In genomic region chr7:121178869-121179497, GRCh38 we compare ENCODE assay signal across 13 cellular contexts.
DNase-seq lines count a peak whose midpoint lies in the region; ATAC-seq and TF ChIP-seq lines count a peak whose summit lies in the region.
"Had no signal": no experiment of that assay in that cellular context is flagged by ENCODE, and none has a peak within 500 bp of the region (broad histone marks: within the 10 kb centered on the region; RNA-seq: fewer than 3 reads in every experiment).

No MANE protein-coding gene starts in this region.

- no peaks in the 10 kb centered on the region for H3K9me3 ChIP-seq in DND-41 (ENCODE audit: insufficient read depth, low read length, severe bottlenecking)
- H3K9me3 ChIP-seq in OCI-LY1 (ENCODE audit: low read length) = no peaks in the 10 kb centered on the region
- H3K9me3 ChIP-seq: prostate gland, upper lobe of right lung had no signal

- H3K4me2 ChIP-seq in DND-41 (ENCODE audit: insufficient read depth, low read length) = no peak overlapping the region
- H3K4me2 ChIP-seq in OCI-LY1 (ENCODE audit: low read length) = peak overlapping the region; percentile 62

- H3K4me1 ChIP-seq in DND-41 (ENCODE audit: insufficient read depth, low read length) (no peaks in the 10 kb centered on the region), OCI-LY1 (ENCODE audit: insufficient read depth, low read length, severe bottlenecking) (peaks cover 77% of the 10 kb centered on the region)
- H3K4me1 ChIP-seq: prostate gland, upper lobe of right lung had no signal

- H3K9ac ChIP-seq in DND-41 (ENCODE audit: low read depth, low read length) (no peak overlapping the region), OCI-LY1 (ENCODE audit: low read length) (peak overlapping the region; percentile 43)

- no peak overlapping the region for H3K27ac ChIP-seq in DND-41 (ENCODE audit: low read length)
- peak overlapping the region; percentile 89 for H3K27ac ChIP-seq in OCI-LY1 (ENCODE audit: low read depth, low read length, poor library complexity, severe bottlenecking)
- H3K27ac ChIP-seq: prostate gland, SK-N-MC, upper lobe of right lung had no signal

- H2AFZ ChIP-seq in DND-41 (ENCODE audit: low read depth, low read length) (peak overlapping the region; percentile 42; the same call in 1 of the 2 replicates), OCI-LY1 (ENCODE audit: low read length) (peak overlapping the region; percentile 26; the same call in 1 of the 2 replicates)

- H3F3A ChIP-seq in OCI-LY1 (ENCODE audit: insufficient read depth, low read length) = no peaks in the 10 kb centered on the region

- no peaks in the 10 kb centered on the region for H3K9me2 ChIP-seq in OCI-LY1 (ENCODE audit: low read depth, low read length)

- TF ChIP-seq CTCF in DND-41 (IDR thresholded peaks at IDR 0.05; ENCODE audit: borderline replicate concordance, extremely low read depth, low read length, poor library complexity, severe bottlenecking) (no peak), OCI-LY1 (IDR thresholded peaks at IDR 0.05; ENCODE audit: low read length) (no peak)

- H3K79me2 ChIP-seq in DND-41 (ENCODE audit: insufficient read depth, low read length) = no peaks in the 10 kb centered on the region
- H3K79me2 ChIP-seq in OCI-LY1 (ENCODE audit: insufficient read depth, low read length) = no peaks in the 10 kb centered on the region

- H3K4me3 ChIP-seq in DND-41 (ENCODE audit: low read depth in 1 of 2, low read length in 2 of 2) (no peak overlapping the region), OCI-LY1 (ENCODE audit: low read depth, low read length, poor library complexity, severe bottlenecking) (peak overlapping the region; percentile 26)
- H3K4me3 ChIP-seq: prostate gland, SK-N-MC, upper lobe of right lung had no signal

- no peaks in the 10 kb centered on the region for H3K36me3 ChIP-seq in DND-41 (ENCODE audit: insufficient read depth, low read length)
- H3K36me3 ChIP-seq in OCI-LY1 (ENCODE audit: insufficient read depth, low read length) = no peaks in the 10 kb centered on the region; the same call in 1 of the 2 replicates
- H3K36me3 ChIP-seq: prostate gland, upper lobe of right lung had no signal

- peak; percentile 47; the same call in 1 of the 3 replicates for ATAC-seq in DND-41 (ENCODE audit: insufficient read depth, low read depth)
- ATAC-seq in GM19397 (IDR thresholded peaks at IDR 0.05; ENCODE audit: unreplicated experiment) = peak; percentile 38
- peak; percentile 47 for ATAC-seq in HG02885 (IDR thresholded peaks at IDR 0.05; ENCODE audit: poor library complexity, unreplicated experiment)
- no peak for ATAC-seq in HG02970 (IDR thresholded peaks at IDR 0.05; ENCODE audit: low FRiP score, unreplicated experiment)
- ATAC-seq: upper lobe of right lung had no signal

- H3K27me3 ChIP-seq in DND-41 (ENCODE audit: insufficient read depth, low read length, poor library complexity) (no peaks in the 10 kb centered on the region), OCI-LY1 (ENCODE audit: insufficient read depth, low read length) (no peaks in the 10 kb centered on the region)
- H3K27me3 ChIP-seq: upper lobe of right lung had no signal

- H4K20me1 ChIP-seq in DND-41 (ENCODE audit: insufficient read depth, low read length) (no peaks in the 10 kb centered on the region), OCI-LY1 (ENCODE audit: insufficient read depth, low read length) (no peaks in the 10 kb centered on the region)

- DNase-seq in DND-41 (no peak), NCI-H2107 treated with DMSO at 0.1 percent for 48 hours (lab: John Stamatoyannopoulos, UW; ENCODE audit: unreplicated experiment) (no peak)
- no peak for DNase-seq in stimulated activated CD4-positive, alpha-beta T cell treated with anti-CD3 and anti-CD28 coated beads, Interleukin-4, amount 100 ng/mL, for 24 hours
- DNase-seq in stimulated activated CD4-positive, alpha-beta T cell treated with anti-CD3 and anti-CD28 coated beads, Interleukin-4, amount 100 ng/mL, for 4 hours = no peak
- DNase-seq: H9, NCI-H345, upper lobe of right lung had no signal
